Comparison of ENCODE assay signal across 19 cellular contexts in genomic region chr18:8911408-8912340, GRCh38.
DNase-seq lines count a peak whose midpoint lies in the region; ATAC-seq, FAIRE-seq and TF ChIP-seq lines count a peak whose summit lies in the region.
"Had no signal": no experiment of that assay in that cellular context is flagged by ENCODE, and none has a peak within 500 bp of the region (broad histone marks: within the 10 kb centered on the region; RNA-seq: fewer than 3 reads in every experiment).

No MANE protein-coding gene starts in this region.

- no peak overlapping the region for H3K4me3 Mint-ChIP-seq in activated naive CD8-positive, alpha-beta T cell treated with anti-CD3 and anti-CD28 coated beads for 36 hours
- no peak overlapping the region for H3K4me3 Mint-ChIP-seq in neural crest cell
- H3K4me3 Mint-ChIP-seq: activated CD4-positive, alpha-beta memory T cell treated with anti-CD3 and anti-CD28 coated beads for 36 hours; activated T-cell treated with anti-CD3 and anti-CD28 coated beads, Interleukin-2, amount 50 U/mL, for 72 hours had no signal

- no peaks in the 10 kb centered on the region for H3K36me3 ChIP-seq in prostate gland
- H3K36me3 ChIP-seq: adrenal gland, MG63 had no signal

- H3K27me3 ChIP-seq in prostate gland (replicated peaks; ENCODE audit: insufficient read depth) = no peaks in the 10 kb centered on the region
- H3K27me3 ChIP-seq: adrenal gland, MG63 had no signal

- H3K9me3 ChIP-seq in prostate gland = no peaks in the 10 kb centered on the region
- H3K9me3 ChIP-seq: adrenal gland, MG63 had no signal

- no peaks in the 10 kb centered on the region for H3K4me1 ChIP-seq in prostate gland (replicated peaks)
- H3K4me1 ChIP-seq: adrenal gland had no signal

- peaks cover 10% of the 10 kb centered on the region for H3K9me3 Mint-ChIP-seq in activated naive CD8-positive, alpha-beta T cell treated with anti-CD3 and anti-CD28 coated beads for 36 hours
- H3K9me3 Mint-ChIP-seq in neural crest cell = peaks cover 20% of the 10 kb centered on the region

- TF ChIP-seq POLR2A in GM12891 (IDR thresholded peaks at IDR 0.05; ENCODE audit: low read depth, low read length) = no peak
- no peak for TF ChIP-seq POLR2A in GM18505 (IDR thresholded peaks at IDR 0.05; ENCODE audit: borderline replicate concordance, extremely low read depth, insufficient read depth, insufficient read length)
- no peak for TF ChIP-seq POLR2A in prostate gland (IDR thresholded peaks at IDR 0.05)

- peak; percentile 20 for FAIRE-seq in GM12891 (lab: Jason Lieb, UNC)

- H3K4me3 ChIP-seq in prostate gland = no peak overlapping the region
- H3K4me3 ChIP-seq: adrenal gland, MG63 had no signal

- H3K27ac Mint-ChIP-seq in activated naive CD8-positive, alpha-beta T cell treated with anti-CD3 and anti-CD28 coated beads for 36 hours = peak overlapping the region; percentile 8
- peak overlapping the region; percentile 57 for H3K27ac Mint-ChIP-seq in neural crest cell (ENCODE audit: unreplicated experiment)
- H3K27ac Mint-ChIP-seq: activated CD4-positive, alpha-beta memory T cell treated with anti-CD3 and anti-CD28 coated beads for 36 hours; activated T-cell treated with anti-CD3 and anti-CD28 coated beads, Interleukin-2, amount 50 U/mL, for 72 hours had no signal

- H3K36me3 Mint-ChIP-seq in activated naive CD8-positive, alpha-beta T cell treated with anti-CD3 and anti-CD28 coated beads for 36 hours = peaks cover 3% of the 10 kb centered on the region
- peaks cover 5% of the 10 kb centered on the region for H3K36me3 Mint-ChIP-seq in neural crest cell (ENCODE audit: low read depth)

- H3K4me1 Mint-ChIP-seq in activated naive CD8-positive, alpha-beta T cell treated with anti-CD3 and anti-CD28 coated beads for 36 hours = peaks cover 10% of the 10 kb centered on the region
- H3K4me1 Mint-ChIP-seq in neural crest cell = peaks cover 10% of the 10 kb centered on the region

- H3K27ac ChIP-seq in prostate gland = no peak overlapping the region
- H3K27ac ChIP-seq: adrenal gland had no signal

- H3K27me3 Mint-ChIP-seq in activated naive CD8-positive, alpha-beta T cell treated with anti-CD3 and anti-CD28 coated beads for 36 hours = no peaks in the 10 kb centered on the region
- no peaks in the 10 kb centered on the region for H3K27me3 Mint-ChIP-seq in neural crest cell (ENCODE audit: low read depth)

- ATAC-seq in HG03135 (IDR thresholded peaks at IDR 0.05; ENCODE audit: unreplicated experiment) (peak; percentile 35), GM18505 (IDR thresholded peaks at IDR 0.05; ENCODE audit: unreplicated experiment) (no peak)
- ATAC-seq: activated T-cell treated with anti-CD3 and anti-CD28 coated beads, Interleukin-2, amount 50 U/mL, for 72 hours; Panc1 had no signal

- TF ChIP-seq CTCF in neural crest cell (conservative IDR thresholded peaks at IDR 0.05) (no peak), prostate gland (IDR thresholded peaks at IDR 0.05) (no peak)

- intact Hi-C loops in prostate gland (cut with DNase I) = no loop called here

- DNase-seq in GM12891 (ENCODE audit: insufficient read length, low spot score) (no peak), neural crest cell (ENCODE audit: low read depth, low spot score) (no peak), SHP77 (lab: John Stamatoyannopoulos, UW) (no peak), NK-92 (lab: John Stamatoyannopoulos, UW; ENCODE audit: unreplicated experiment) (no peak), prostate gland (ENCODE audit: low spot score) (no peak)
- no peak for DNase-seq in activated naive CD8-positive, alpha-beta T cell treated with anti-CD3 and anti-CD28 coated beads for 36 hours
- DNase-seq: activated CD4-positive, alpha-beta memory T cell treated with anti-CD3 and anti-CD28 coated beads for 36 hours; activated T-cell treated with anti-CD3 and anti-CD28 coated beads, Interleukin-2, amount 50 U/mL, for 72 hours; AML-193; central memory CD4-positive, alpha-beta T cell; MG63; NCI-H526; nucleus accumbens; stimulated activated CD4-positive, alpha-beta T cell treated with anti-CD3 and anti-CD28 coated beads, Interleukin-2, amount 100 ng/mL, for 48 hours; SW 1271 had no signal

- WGBS in prostate gland = 88% methylated on average over 5 of the region's 5 CpGs

TF ChIP-seq in GM12891, 5 proteins besides CTCF, POLR2A, EP300 and RAD21:
- TF ChIP-seq SPI1 (IDR thresholded peaks at IDR 0.05; ENCODE audit: low read depth, low read length) (no peak), PAX5 (IDR thresholded peaks at IDR 0.05; ENCODE audit: insufficient read depth, low read length, severe bottlenecking) (no peak), POU2F2 (IDR thresholded peaks at IDR 0.05; ENCODE audit: low read depth, low read length) (no peak), TAF1 (IDR thresholded peaks at IDR 0.05; ENCODE audit: low read depth, low read length) (no peak), POLR2AphosphoS5 (IDR thresholded peaks at IDR 0.05; ENCODE audit: low read depth, low read length) (no peak)
TF ChIP-seq in GM12891: peak in this region for 0.
